ENCODE assay signal across 23 cellular contexts in genomic region chr10:78602201-78602917, GRCh38.
DNase-seq lines count a peak whose midpoint lies in the region; ATAC-seq, FAIRE-seq and TF ChIP-seq lines count a peak whose summit lies in the region.
"Had no signal": no experiment of that assay in that cellular context is flagged by ENCODE, and none has a peak within 500 bp of the region (broad histone marks: within the 10 kb centered on the region; RNA-seq: fewer than 3 reads in every experiment).

No MANE protein-coding gene starts in this region.

- TF ChIP-seq POLR2A in breast epithelium (IDR thresholded peaks at IDR 0.05), result no peak

- no peak overlapping the region for H3K4me3 Mint-ChIP-seq in MCF 10A (ENCODE audit: unreplicated experiment)
- H3K4me3 Mint-ChIP-seq: B cell; effector memory CD8-positive, alpha-beta T cell; immature natural killer cell; stimulated activated naive B cell treated with anti-CD40 and anti-IgM and Interleukin-4, amounts not matched to agents 10 μg/mL and 1 μg/mL and 100 μg/mL, for 72 hours; T-helper 1 cell treated with Interleukin-12 subunit alpha and Interleukin-12 subunit beta and Interleukin-4 antibody, amounts not matched to agents 30 μg/mL and 1 μg/mL, for 36 hours had no signal

- CTCF ChIA-PET in MCF 10A (lab: Yijun Ruan, JAX), result no interaction called here

- FAIRE-seq in bronchial epithelial cell (lab: Jason Lieb, UNC), result no peak
- FAIRE-seq: GM18507 had no signal

- H3K4me1 Mint-ChIP-seq in MCF 10A (ENCODE audit: insufficient read depth, unreplicated experiment), result no peaks in the 10 kb centered on the region
- H3K4me1 Mint-ChIP-seq: B cell; immature natural killer cell; stimulated activated naive B cell treated with anti-CD40 and anti-IgM and Interleukin-4, amounts not matched to agents 10 μg/mL and 1 μg/mL and 100 μg/mL, for 72 hours had no signal

- H3K36me3 Mint-ChIP-seq in MCF 10A (ENCODE audit: insufficient read depth, unreplicated experiment), result no peaks in the 10 kb centered on the region
- H3K36me3 Mint-ChIP-seq: immature natural killer cell; stimulated activated naive B cell treated with anti-CD40 and anti-IgM and Interleukin-4, amounts not matched to agents 10 μg/mL and 1 μg/mL and 100 μg/mL, for 72 hours had no signal

- H3K4me1 ChIP-seq in breast epithelium, result no peaks in the 10 kb centered on the region
- H3K4me1 ChIP-seq in tibial artery, result no peaks in the 10 kb centered on the region
- H3K4me1 ChIP-seq: Caco-2, heart left ventricle had no signal

- intact Hi-C loops in MCF 10A (cut with micrococcal nuclease), result no loop called here
- intact Hi-C loops in breast epithelium (cut with DNase I; ENCODE audit: low total_unique reads), result no loop called here
- intact Hi-C loops in tibial artery (cut with DNase I; ENCODE audit: low total_unique reads), result no loop called here

- H3K36me3 ChIP-seq in breast epithelium (no peaks in the 10 kb centered on the region), bronchial epithelial cell (ENCODE audit: control insufficient read depth, insufficient read depth, low read length) (no peaks in the 10 kb centered on the region), tibial artery (no peaks in the 10 kb centered on the region)
- H3K36me3 ChIP-seq: heart left ventricle, sigmoid colon had no signal

- no peaks in the 10 kb centered on the region for H3K9me3 Mint-ChIP-seq in MCF 10A (ENCODE audit: unreplicated experiment)
- H3K9me3 Mint-ChIP-seq: effector memory CD8-positive, alpha-beta T cell; T-helper 1 cell treated with Interleukin-12 subunit alpha and Interleukin-12 subunit beta and Interleukin-4 antibody, amounts not matched to agents 30 μg/mL and 1 μg/mL, for 36 hours had no signal

- no TSS peak for BruUV-seq in MCF 10A (replicated peaks; lab: Mats Ljungman, UMichigan)

- no peaks in the 10 kb centered on the region for H3K27me3 Mint-ChIP-seq in MCF 10A (ENCODE audit: insufficient read depth, unreplicated experiment)

- H3K4me3 ChIP-seq in breast epithelium (no peak overlapping the region), bronchial epithelial cell (ENCODE audit: low read depth, low read length) (no peak overlapping the region), tibial artery (no peak overlapping the region)
- H3K4me3 ChIP-seq: heart left ventricle, sigmoid colon had no signal

- no peak for ATAC-seq in HG02678 (IDR thresholded peaks at IDR 0.05; ENCODE audit: unreplicated experiment)
- ATAC-seq: effector memory CD8-positive, alpha-beta T cell; heart left ventricle; stimulated activated naive B cell treated with anti-CD40 and anti-IgM and Interleukin-4, amounts not matched to agents 10 μg/mL and 1 μg/mL and 100 μg/mL, for 72 hours had no signal

- no peaks in the 10 kb centered on the region for H3K27me3 ChIP-seq in breast epithelium
- H3K27me3 ChIP-seq in bronchial epithelial cell (ENCODE audit: control insufficient read depth, insufficient read depth, low read length), result peaks cover 2% of the 10 kb centered on the region
- peaks cover 0 to 3% of the 10 kb centered on the region in 2 donors for H3K27me3 ChIP-seq in tibial artery
- H3K27me3 ChIP-seq: heart left ventricle, sigmoid colon had no signal

- peak; percentile 3 for DNase-seq in MCF 10A (ENCODE audit: unreplicated experiment)
- no peak for DNase-seq in breast epithelium (ENCODE audit: low spot score in 2 of 2)
- peak; percentile 38 for DNase-seq in bronchial epithelial cell (ENCODE audit: low read depth)
- peak; percentile 52 for DNase-seq in stimulated activated CD4-positive, alpha-beta T cell treated with anti-CD3 and anti-CD28 coated beads, Interleukin-15, amount 100 ng/mL, for 24 hours
- no peak for DNase-seq in tibial artery
- DNase-seq in NCI-H446 treated with DMSO at 0.1 percent for 48 hours (lab: John Stamatoyannopoulos, UW), result no peak
- DNase-seq: Caco-2; cerebellar nuclear complex; effector memory CD8-positive, alpha-beta T cell; heart left ventricle; immature natural killer cell; NCI-H1436 treated with DMSO at 0.1 percent for 48 hours; NCI-H2171 treated with DMSO at 0.1 percent for 48 hours; NCI-H748 treated with DMSO at 0.1 percent for 48 hours; nucleus accumbens; OCI-M1; SHP77 treated with DMSO at 0.1 percent for 48 hours; sigmoid colon; stimulated activated naive B cell treated with anti-CD40 and anti-IgM and Interleukin-4, amounts not matched to agents 10 μg/mL and 1 μg/mL and 100 μg/mL, for 72 hours had no signal

- H3K27ac Mint-ChIP-seq in MCF 10A (ENCODE audit: low read depth, unreplicated experiment), result no peak overlapping the region
- H3K27ac Mint-ChIP-seq: B cell; effector memory CD8-positive, alpha-beta T cell; immature natural killer cell; stimulated activated naive B cell treated with anti-CD40 and anti-IgM and Interleukin-4, amounts not matched to agents 10 μg/mL and 1 μg/mL and 100 μg/mL, for 72 hours; T-helper 1 cell treated with Interleukin-12 subunit alpha and Interleukin-12 subunit beta and Interleukin-4 antibody, amounts not matched to agents 30 μg/mL and 1 μg/mL, for 36 hours had no signal

- POLR2A ChIA-PET in MCF 10A (lab: Yijun Ruan, JAX), result no interaction called here

- no peak for TF ChIP-seq CTCF in MCF 10A (IDR thresholded peaks at IDR 0.05; ENCODE audit: unreplicated experiment)
- TF ChIP-seq CTCF in breast epithelium (IDR thresholded peaks at IDR 0.05), result no peak
- TF ChIP-seq CTCF in bronchial epithelial cell (IDR thresholded peaks at IDR 0.05; ENCODE audit: insufficient read depth, low read length, severe bottlenecking), result no peak
- no peak for TF ChIP-seq CTCF in tibial artery (IDR thresholded peaks at IDR 0.05)

- H3K27ac ChIP-seq in breast epithelium (no peak overlapping the region), tibial artery (no peak overlapping the region)
- H3K27ac ChIP-seq: heart left ventricle, sigmoid colon had no signal

- H3K9me3 ChIP-seq in breast epithelium (no peaks in the 10 kb centered on the region), tibial artery (no peaks in the 10 kb centered on the region)
- H3K9me3 ChIP-seq: Caco-2, heart left ventricle, sigmoid colon had no signal

Comparison
In these comparisons a context has a peak if more than half of its experiments do, and no peak if none do; other contexts are left out.
1. DNase-seq: peak in MCF 10A (single experiment), bronchial epithelial cell (single experiment) and stimulated activated CD4-positive, alpha-beta T cell treated with anti-CD3 and anti-CD28 coated beads, Interleukin-15, amount 100 ng/mL, for 24 hours (single experiment); none in breast epithelium (0 of 2), tibial artery (0 of 2) and NCI-H446 treated with DMSO at 0.1 percent for 48 hours (single experiment).